1 cellular context compared by ENCODE assay signal in genomic region chr1:234916840-234917239, GRCh38.
A peak's percentile ranks its signal among the peaks of the same experiment; 100 is the strongest.
TF ChIP-seq lines count a peak whose summit lies in the region.

No MANE protein-coding gene starts in this region.

TF ChIP-seq in K562, 482 proteins besides CTCF, POLR2A, EP300 and RAD21 (continued from another document):
- TF ChIP-seq BCOR (IDR thresholded peaks at IDR 0.05) (no peak), CBFB (CRISPR knock-in tag; IDR thresholded peaks at IDR 0.05) (no peak), SOX6 (IDR thresholded peaks at IDR 0.05) (no peak), NR1H2 (CRISPR knock-in tag; IDR thresholded peaks at IDR 0.05) (no peak), ZNF512 (tag; IDR thresholded peaks at IDR 0.05) (peak; percentile 50; the same call in 1 of the 2 replicates)
- TF ChIP-seq, protein P1, sequence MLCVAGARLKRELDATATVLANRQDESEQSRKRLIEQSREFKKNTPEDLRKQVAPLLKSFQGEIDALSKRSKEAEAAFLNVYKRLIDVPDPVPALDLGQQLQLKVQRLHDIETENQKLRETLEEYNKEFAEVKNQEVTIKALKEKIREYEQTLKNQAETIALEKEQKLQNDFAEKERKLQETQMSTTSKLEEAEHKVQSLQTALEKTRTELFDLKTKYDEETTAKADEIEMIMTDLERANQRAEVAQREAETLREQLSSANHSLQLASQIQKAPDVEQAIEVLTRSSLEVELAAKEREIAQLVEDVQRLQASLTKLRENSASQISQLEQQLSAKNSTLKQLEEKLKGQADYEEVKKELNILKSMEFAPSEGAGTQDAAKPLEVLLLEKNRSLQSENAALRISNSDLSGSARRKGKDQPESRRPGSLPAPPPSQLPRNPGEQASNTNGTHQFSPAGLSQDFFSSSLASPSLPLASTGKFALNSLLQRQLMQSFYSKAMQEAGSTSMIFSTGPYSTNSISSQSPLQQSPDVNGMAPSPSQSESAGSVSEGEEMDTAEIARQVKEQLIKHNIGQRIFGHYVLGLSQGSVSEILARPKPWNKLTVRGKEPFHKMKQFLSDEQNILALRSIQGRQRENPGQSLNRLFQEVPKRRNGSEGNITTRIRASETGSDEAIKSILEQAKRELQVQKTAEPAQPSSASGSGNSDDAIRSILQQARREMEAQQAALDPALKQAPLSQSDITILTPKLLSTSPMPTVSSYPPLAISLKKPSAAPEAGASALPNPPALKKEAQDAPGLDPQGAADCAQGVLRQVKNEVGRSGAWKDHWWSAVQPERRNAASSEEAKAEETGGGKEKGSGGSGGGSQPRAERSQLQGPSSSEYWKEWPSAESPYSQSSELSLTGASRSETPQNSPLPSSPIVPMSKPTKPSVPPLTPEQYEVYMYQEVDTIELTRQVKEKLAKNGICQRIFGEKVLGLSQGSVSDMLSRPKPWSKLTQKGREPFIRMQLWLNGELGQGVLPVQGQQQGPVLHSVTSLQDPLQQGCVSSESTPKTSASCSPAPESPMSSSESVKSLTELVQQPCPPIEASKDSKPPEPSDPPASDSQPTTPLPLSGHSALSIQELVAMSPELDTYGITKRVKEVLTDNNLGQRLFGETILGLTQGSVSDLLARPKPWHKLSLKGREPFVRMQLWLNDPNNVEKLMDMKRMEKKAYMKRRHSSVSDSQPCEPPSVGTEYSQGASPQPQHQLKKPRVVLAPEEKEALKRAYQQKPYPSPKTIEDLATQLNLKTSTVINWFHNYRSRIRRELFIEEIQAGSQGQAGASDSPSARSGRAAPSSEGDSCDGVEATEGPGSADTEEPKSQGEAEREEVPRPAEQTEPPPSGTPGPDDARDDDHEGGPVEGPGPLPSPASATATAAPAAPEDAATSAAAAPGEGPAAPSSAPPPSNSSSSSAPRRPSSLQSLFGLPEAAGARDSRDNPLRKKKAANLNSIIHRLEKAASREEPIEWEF (CRISPR knock-in tag; IDR thresholded peaks at IDR 0.05) = no peak
